ENCODE assay signal across 29 cellular contexts in genomic region chr6:77815531-77815930, GRCh38.
DNase-seq lines count a peak whose midpoint lies in the region; ATAC-seq, FAIRE-seq and TF ChIP-seq lines count a peak whose summit lies in the region.
"Had no signal": no experiment of that assay in that cellular context is flagged by ENCODE, and none has a peak within 500 bp of the region (broad histone marks: within the 10 kb centered on the region; RNA-seq: fewer than 3 reads in every experiment).

No MANE protein-coding gene starts in this region.

- H3K36me3 Mint-ChIP-seq in Caco-2 (ENCODE audit: insufficient read depth, unreplicated experiment) (no peaks in the 10 kb centered on the region), neural progenitor cell (no peaks in the 10 kb centered on the region)
- H3K36me3 Mint-ChIP-seq: CD14-positive monocyte; CD4-positive, alpha-beta memory T cell; CD4-positive, CD25-positive, alpha-beta regulatory T cell; CD8-positive, alpha-beta memory T cell had no signal

- no peaks in the 10 kb centered on the region for H3K9me3 ChIP-seq in Caco-2
- no peaks in the 10 kb centered on the region for H3K9me3 ChIP-seq in neural progenitor cell (ENCODE audit: low read depth)
- H3K9me3 ChIP-seq: BE2C, BLaER1 had no signal

- H3K27ac Mint-ChIP-seq in Caco-2 (ENCODE audit: unreplicated experiment) (peak overlapping the region; percentile 86), neural progenitor cell (no peak overlapping the region)
- H3K27ac Mint-ChIP-seq: CD14-positive monocyte; CD4-positive, alpha-beta memory T cell; CD4-positive, CD25-positive, alpha-beta regulatory T cell; CD8-positive, alpha-beta memory T cell had no signal

- peak; percentile 35 for FAIRE-seq in D721Med (lab: Jason Lieb, UNC)
- FAIRE-seq: A204.1, GM12878, GM12892, GM18507 had no signal

- H3K4me3 ChIP-seq in Caco-2 (ENCODE audit: low read depth, low read length) (no peak overlapping the region), neural progenitor cell (no peak overlapping the region)
- H3K4me3 ChIP-seq: BLaER1, GM12878 had no signal

- H3K27me3 Mint-ChIP-seq in Caco-2 (ENCODE audit: insufficient read depth, unreplicated experiment) (no peaks in the 10 kb centered on the region), neural progenitor cell (ENCODE audit: insufficient read depth, low read depth) (peaks cover 2% of the 10 kb centered on the region)
- H3K27me3 Mint-ChIP-seq: CD4-positive, alpha-beta memory T cell; CD4-positive, CD25-positive, alpha-beta regulatory T cell; CD8-positive, alpha-beta memory T cell had no signal

- no peaks in the 10 kb centered on the region for H3K9me3 Mint-ChIP-seq in Caco-2 (ENCODE audit: unreplicated experiment)
- no peaks in the 10 kb centered on the region for H3K9me3 Mint-ChIP-seq in neural progenitor cell

- no peak for TF ChIP-seq CTCF in Caco-2 (IDR thresholded peaks at IDR 0.05; ENCODE audit: insufficient read depth in 1 of 2, low read depth in 1 of 2, low read length in 1 of 2, severe bottlenecking in 1 of 2, unreplicated experiment in 1 of 2)
- TF ChIP-seq CTCF in D721Med (IDR thresholded peaks at IDR 0.05; ENCODE audit: insufficient read depth, missing control alignments) = no peak
- TF ChIP-seq CTCF in neural progenitor cell (IDR thresholded peaks at IDR 0.05) = no peak

- no peaks in the 10 kb centered on the region for H3K36me3 ChIP-seq in Caco-2 (ENCODE audit: control insufficient read depth, insufficient read depth, low read length)
- H3K36me3 ChIP-seq in neural progenitor cell = no peaks in the 10 kb centered on the region
- H3K36me3 ChIP-seq: BE2C, BLaER1 had no signal

- H3K27ac ChIP-seq in neural progenitor cell = no peak overlapping the region
- H3K27ac ChIP-seq: BLaER1 had no signal

- peak; percentile 47 for ATAC-seq in left lobe of liver
- ATAC-seq: GM12878 had no signal

- H3K9ac ChIP-seq in neural progenitor cell = no peak overlapping the region
- H3K9ac ChIP-seq: BLaER1 had no signal

- H2AFZ ChIP-seq in neural progenitor cell (replicated peaks) = no peak overlapping the region

- intact Hi-C loops in Caco-2 (cut with micrococcal nuclease; ENCODE audit: unreplicated experiment) = no loop called here

- H3K27me3 ChIP-seq in Caco-2 (replicated peaks; ENCODE audit: control insufficient read depth, insufficient read depth, low read length) (no peaks in the 10 kb centered on the region), neural progenitor cell (no peaks in the 10 kb centered on the region)
- H3K27me3 ChIP-seq: BE2C, BLaER1 had no signal

- peaks cover 8% of the 10 kb centered on the region for H4K20me1 ChIP-seq in neural progenitor cell (ENCODE audit: low read depth)
- H4K20me1 ChIP-seq: BLaER1 had no signal

- H3K4me3 Mint-ChIP-seq in Caco-2 (ENCODE audit: unreplicated experiment) (no peak overlapping the region), neural progenitor cell (no peak overlapping the region)
- H3K4me3 Mint-ChIP-seq: CD14-positive monocyte; CD4-positive, alpha-beta memory T cell; CD4-positive, CD25-positive, alpha-beta regulatory T cell; CD8-positive, alpha-beta memory T cell had no signal

- H3K4me1 Mint-ChIP-seq in Caco-2 (ENCODE audit: low read depth, unreplicated experiment) (peaks cover 32% of the 10 kb centered on the region), neural progenitor cell (peaks cover 6% of the 10 kb centered on the region)
- H3K4me1 Mint-ChIP-seq: CD14-positive monocyte; CD4-positive, alpha-beta memory T cell; CD4-positive, CD25-positive, alpha-beta regulatory T cell; CD8-positive, alpha-beta memory T cell had no signal

- DNase-seq in Caco-2 (no peak), D721Med (ENCODE audit: insufficient read length, low spot score) (no peak), left lobe of liver (ENCODE audit: low spot score) (no peak), neural progenitor cell (ENCODE audit: low spot score) (no peak), foreskin melanocyte (no peak), kidney glomerular epithelial cell (lab: John Stamatoyannopoulos, UW) (no peak), NCI-H1436 (lab: John Stamatoyannopoulos, UW) (no peak)
- DNase-seq: 8988T; ACHN; BE2C; C1 segment of cervical spinal cord; Calu3; CD4-positive, alpha-beta memory T cell; CD4-positive, CD25-positive, alpha-beta regulatory T cell; CD8-positive, alpha-beta memory T cell; COR-L47; DMS 273 treated with DMSO at 0.1 percent for 48 hours; DMS153; DMS53; DMS79; DND-41; EL; GDM1 had no signal

- H3K4me2 ChIP-seq in neural progenitor cell = peak overlapping the region; percentile 64
- H3K4me2 ChIP-seq: BLaER1 had no signal

- no peaks in the 10 kb centered on the region for H3K79me2 ChIP-seq in neural progenitor cell (ENCODE audit: low read depth)

- CTCF ChIA-PET in Caco-2 (lab: Charles Lee) = no interaction called here

- POLR2A ChIA-PET in Caco-2 (lab: Charles Lee) = no interaction called here

- H3F3A ChIP-seq in neural progenitor cell (ENCODE audit: low read depth) = peaks cover 15% of the 10 kb centered on the region

- H3K4me1 ChIP-seq in Caco-2 = peaks cover 35% of the 10 kb centered on the region
- H3K4me1 ChIP-seq in neural progenitor cell = peaks cover 20% of the 10 kb centered on the region
- H3K4me1 ChIP-seq: BE2C, BLaER1 had no signal

- BruUV-seq in Caco-2 (replicated peaks; lab: Mats Ljungman, UMichigan) = no TSS peak
